ENCODE assay signal across 1 cellular context in the genomic region with DNA sequence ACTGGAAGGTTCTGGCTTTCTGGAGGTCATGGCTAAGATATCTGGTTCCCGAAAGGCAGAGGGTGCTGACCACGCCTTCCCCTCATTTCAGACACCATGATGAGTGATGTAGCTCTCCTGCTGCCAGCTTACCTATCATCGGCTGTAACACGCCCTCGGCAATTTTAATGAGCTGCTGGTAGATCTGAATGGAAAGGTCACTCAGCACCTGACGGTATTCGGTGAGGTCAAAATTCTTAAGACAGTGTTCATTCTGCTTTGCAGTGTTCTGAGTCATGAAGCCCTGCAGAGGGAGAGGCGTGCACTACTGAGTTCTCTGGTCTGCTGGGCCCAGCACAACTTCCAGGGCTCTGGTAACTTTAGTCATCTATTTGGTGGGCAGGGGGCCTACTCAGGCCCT.
TF ChIP-seq lines count a peak whose summit lies in the region.

No MANE protein-coding gene starts in this region.

TF ChIP-seq in HCT116, 20 proteins besides CTCF, POLR2A, EP300 and RAD21:
- TF ChIP-seq CEBPB (IDR thresholded peaks at IDR 0.05; ENCODE audit: low read depth): no peak
- no peak for TF ChIP-seq EGR1 (IDR thresholded peaks at IDR 0.05; ENCODE audit: low read depth)
- TF ChIP-seq, protein P1, sequence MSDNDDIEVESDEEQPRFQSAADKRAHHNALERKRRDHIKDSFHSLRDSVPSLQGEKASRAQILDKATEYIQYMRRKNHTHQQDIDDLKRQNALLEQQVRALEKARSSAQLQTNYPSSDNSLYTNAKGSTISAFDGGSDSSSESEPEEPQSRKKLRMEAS (IDR thresholded peaks at IDR 0.05): no peak
- no peak for TF ChIP-seq ZNF274 (IDR thresholded peaks at IDR 0.05; ENCODE audit: low read depth, low read length)
- no peak for TF ChIP-seq POLR2AphosphoS5 (IDR thresholded peaks at IDR 0.05; ENCODE audit: low read depth, low read length)
- no peak for TF ChIP-seq SP1 (IDR thresholded peaks at IDR 0.05; ENCODE audit: low read depth)
- TF ChIP-seq, protein P2, sequence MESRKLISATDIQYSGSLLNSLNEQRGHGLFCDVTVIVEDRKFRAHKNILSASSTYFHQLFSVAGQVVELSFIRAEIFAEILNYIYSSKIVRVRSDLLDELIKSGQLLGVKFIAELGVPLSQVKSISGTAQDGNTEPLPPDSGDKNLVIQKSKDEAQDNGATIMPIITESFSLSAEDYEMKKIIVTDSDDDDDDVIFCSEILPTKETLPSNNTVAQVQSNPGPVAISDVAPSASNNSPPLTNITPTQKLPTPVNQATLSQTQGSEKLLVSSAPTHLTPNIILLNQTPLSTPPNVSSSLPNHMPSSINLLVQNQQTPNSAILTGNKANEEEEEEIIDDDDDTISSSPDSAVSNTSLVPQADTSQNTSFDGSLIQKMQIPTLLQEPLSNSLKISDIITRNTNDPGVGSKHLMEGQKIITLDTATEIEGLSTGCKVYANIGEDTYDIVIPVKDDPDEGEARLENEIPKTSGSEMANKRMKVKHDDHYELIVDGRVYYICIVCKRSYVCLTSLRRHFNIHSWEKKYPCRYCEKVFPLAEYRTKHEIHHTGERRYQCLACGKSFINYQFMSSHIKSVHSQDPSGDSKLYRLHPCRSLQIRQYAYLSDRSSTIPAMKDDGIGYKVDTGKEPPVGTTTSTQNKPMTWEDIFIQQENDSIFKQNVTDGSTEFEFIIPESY (IDR thresholded peaks at IDR 0.05; ENCODE audit: extremely low read depth, insufficient replicate concordance, low read length): no peak
- no peak for TF ChIP-seq ZFX (IDR thresholded peaks at IDR 0.05)
- no peak for TF ChIP-seq SIN3A (IDR thresholded peaks at IDR 0.05; ENCODE audit: low read depth)
- TF ChIP-seq ELF1 (IDR thresholded peaks at IDR 0.05; ENCODE audit: borderline replicate concordance, low read depth): no peak
- TF ChIP-seq TCF7L2 (IDR thresholded peaks at IDR 0.05; ENCODE audit: borderline replicate concordance, extremely low read depth, insufficient read depth, insufficient read length): no peak
